24 cellular contexts compared by ENCODE assay signal in the genomic region with DNA sequence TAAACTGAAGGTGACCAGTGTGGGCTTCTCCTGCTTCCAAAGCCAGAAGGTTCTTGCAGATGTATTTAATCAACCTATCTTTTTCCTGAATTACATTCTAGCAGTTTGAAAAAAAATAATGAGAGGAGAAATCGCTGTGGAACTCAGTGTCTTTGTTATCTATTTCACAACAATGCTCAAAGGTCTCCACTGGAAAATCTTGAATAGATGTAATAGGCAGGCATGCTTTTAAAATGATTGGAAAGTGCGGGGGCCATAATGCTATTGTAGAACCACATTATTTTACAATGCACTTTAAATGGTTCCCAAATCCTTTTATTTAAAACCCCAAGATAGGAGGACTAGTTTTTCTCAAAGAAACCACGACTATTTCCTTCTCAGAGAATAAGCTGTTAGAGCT.
"Had no signal": no experiment of that assay in that cellular context is flagged by ENCODE, and none has a peak within 500 bp of the region (broad histone marks: within the 10 kb centered on the region; RNA-seq: fewer than 3 reads in every experiment).

No MANE protein-coding gene starts in this region.

- H3K9me3 Mint-ChIP-seq: memory B cell; nephron; stimulated activated memory B cell treated with anti-CD40 and anti-IgM and Interleukin-4, amounts not matched to agents 10 μg/mL and 1 μg/mL and 100 μg/mL, for 72 hours; stimulated activated naive CD8-positive, alpha-beta T cell treated with anti-CD3 and anti-CD28 coated beads, Interleukin-15, Interleukin-2, amounts not matched to agents 100 ng/mL and 50 ng/mL, for 24 hours had no signal

- H3K4me3 ChIP-seq: colonic mucosa, left lung, lower lobe of right lung, prostate gland, spleen, tibial artery, upper lobe of right lung, vagina had no signal

- H3K36me3 Mint-ChIP-seq: memory B cell; stimulated activated memory B cell treated with anti-CD40 and anti-IgM and Interleukin-4, amounts not matched to agents 10 μg/mL and 1 μg/mL and 100 μg/mL, for 72 hours had no signal

- H3K4me3 Mint-ChIP-seq: endodermal cell; memory B cell; nephron; stimulated activated memory B cell treated with anti-CD40 and anti-IgM and Interleukin-4, amounts not matched to agents 10 μg/mL and 1 μg/mL and 100 μg/mL, for 72 hours; stimulated activated naive CD8-positive, alpha-beta T cell treated with anti-CD3 and anti-CD28 coated beads, Interleukin-15, Interleukin-2, amounts not matched to agents 100 ng/mL and 50 ng/mL, for 24 hours had no signal

- ATAC-seq: foreskin keratinocyte; left lung; lower lobe of right lung; stimulated activated memory B cell treated with anti-CD40 and anti-IgM and Interleukin-4, amounts not matched to agents 10 μg/mL and 1 μg/mL and 100 μg/mL, for 72 hours; upper lobe of right lung had no signal

- H2AFZ ChIP-seq: parathyroid adenoma had no signal

- DNase-seq: colonic mucosa; dermis blood vessel endothelial cell; endodermal cell; erythroblast; foreskin keratinocyte; hippocampal formation; islet precursor cell; lower lobe of right lung; midbrain; spleen; stimulated activated CD4-positive, alpha-beta T cell treated with anti-CD3 and anti-CD28 coated beads, Interleukin-15, amount 100 ng/mL, for 24 hours; stimulated activated CD4-positive, alpha-beta T cell treated with anti-CD3 and anti-CD28 coated beads, Interleukin-1b, Interleukin-23, amount 100 ng/mL, for 48 hours; stimulated activated CD4-positive, alpha-beta T cell treated with anti-CD3 and anti-CD28 coated beads, Interleukin-4, amount 100 ng/mL, for 24 hours; tibial artery; upper lobe of right lung had no signal

- H3K27ac ChIP-seq: colonic mucosa, foreskin keratinocyte, left lung, lower lobe of right lung, parathyroid adenoma, prostate gland, spleen, tibial artery, upper lobe of right lung, vagina had no signal

- H3K36me3 ChIP-seq: colonic mucosa, left lung, lower lobe of right lung, prostate gland, spleen, tibial artery, upper lobe of right lung, vagina had no signal

- H3K27ac Mint-ChIP-seq: endodermal cell; memory B cell; stimulated activated memory B cell treated with anti-CD40 and anti-IgM and Interleukin-4, amounts not matched to agents 10 μg/mL and 1 μg/mL and 100 μg/mL, for 72 hours; stimulated activated naive CD8-positive, alpha-beta T cell treated with anti-CD3 and anti-CD28 coated beads, Interleukin-15, Interleukin-2, amounts not matched to agents 100 ng/mL and 50 ng/mL, for 24 hours had no signal

- H3K79me2 ChIP-seq: parathyroid adenoma had no signal

- H3K9me3 ChIP-seq: colonic mucosa, left lung, lower lobe of right lung, prostate gland, spleen, tibial artery, upper lobe of right lung, vagina had no signal

- H3K4me1 Mint-ChIP-seq: memory B cell; stimulated activated memory B cell treated with anti-CD40 and anti-IgM and Interleukin-4, amounts not matched to agents 10 μg/mL and 1 μg/mL and 100 μg/mL, for 72 hours had no signal

- H3K9ac ChIP-seq: parathyroid adenoma had no signal

- FAIRE-seq: endothelial cell of umbilical vein had no signal

- H3K27me3 ChIP-seq: colonic mucosa, foreskin keratinocyte, left lung, upper lobe of right lung, vagina had no signal

- H3K4me1 ChIP-seq: colonic mucosa, foreskin keratinocyte, left lung, lower lobe of right lung, parathyroid adenoma, prostate gland, spleen, tibial artery, upper lobe of right lung, vagina had no signal
